In genomic region chr1:171017431-171017830, GRCh38 we compare ENCODE assay signal across 1 cellular context.
TF ChIP-seq lines count a peak whose summit lies in the region.

No MANE protein-coding gene starts in this region.

TF ChIP-seq in H1, 55 proteins besides CTCF, POLR2A, EP300 and RAD21 (continued from another document):
- TF ChIP-seq SIX5 (IDR thresholded peaks at IDR 0.05; ENCODE audit: low read depth, low read length) (no peak), EZH2 (IDR thresholded peaks at IDR 0.05; ENCODE audit: low read depth, low read length, severe bottlenecking) (no peak), TCF12 (IDR thresholded peaks at IDR 0.05; ENCODE audit: low read depth, low read length) (no peak), NRF1 (IDR thresholded peaks at IDR 0.05; ENCODE audit: low read depth, low read length) (no peak), HDAC6 (IDR thresholded peaks at IDR 0.05; ENCODE audit: low read depth, low read length) (no peak), KDM1A (IDR thresholded peaks at IDR 0.05; ENCODE audit: borderline replicate concordance, low read length) (no peak)
TF ChIP-seq in H1: peak in this region for 0.
